In genomic region chr19:48321622-48322591, GRCh38 we compare ENCODE assay signal across 8 cellular contexts. TPM values are rescaled to one million over a fixed set of nuclear protein-coding genes. Genes with fewer than 3 reads are reported as not detected.
DNase-seq lines count a peak whose midpoint lies in the region; ATAC-seq, FAIRE-seq and TF ChIP-seq lines count a peak whose summit lies in the region.

No MANE protein-coding gene starts in this region.

- H3K9me3 Mint-ChIP-seq in activated T-helper 17 cell treated with anti-CD3 and anti-CD28 coated beads, Interleukin-2, amount 50 U/mL, for 72 hours: no peaks in the 10 kb centered on the region
- no peaks in the 10 kb centered on the region for H3K9me3 Mint-ChIP-seq in natural killer cell treated with Interleukin-12 subunit alpha and Interleukin-12 subunit beta and Interleukin-15 and Interleukin-18, amount 100 ng/mL, for 72 hours

- H3K27me3 Mint-ChIP-seq in activated T-helper 17 cell treated with anti-CD3 and anti-CD28 coated beads, Interleukin-2, amount 50 U/mL, for 72 hours: no peaks in the 10 kb centered on the region
- H3K27me3 Mint-ChIP-seq in natural killer cell treated with Interleukin-12 subunit alpha and Interleukin-12 subunit beta and Interleukin-15 and Interleukin-18, amount 100 ng/mL, for 72 hours: no peaks in the 10 kb centered on the region

- H3K4me3 ChIP-seq in LNCaP clone FGC (ENCODE audit: low read depth, low read length) (peak overlapping the region; percentile 57), fibroblast of mammary gland (ENCODE audit: control insufficient read depth, low read depth, low read length) (peak overlapping the region; percentile 46)

- H3K4me3 Mint-ChIP-seq in activated T-helper 17 cell treated with anti-CD3 and anti-CD28 coated beads, Interleukin-2, amount 50 U/mL, for 72 hours: peak overlapping the region; percentile 91
- H3K4me3 Mint-ChIP-seq in natural killer cell treated with Interleukin-12 subunit alpha and Interleukin-12 subunit beta and Interleukin-15 and Interleukin-18, amount 100 ng/mL, for 72 hours: peak overlapping the region; percentile 91

- peaks cover 20% of the 10 kb centered on the region for H3K4me1 Mint-ChIP-seq in activated T-helper 17 cell treated with anti-CD3 and anti-CD28 coated beads, Interleukin-2, amount 50 U/mL, for 72 hours
- peaks cover 42 to 57% of the 10 kb centered on the region in 2 donors for H3K4me1 Mint-ChIP-seq in natural killer cell treated with Interleukin-12 subunit alpha and Interleukin-12 subunit beta and Interleukin-15 and Interleukin-18, amount 100 ng/mL, for 72 hours (ENCODE audit: low read depth in 2 of 2)

- H3K27ac Mint-ChIP-seq in activated T-helper 17 cell treated with anti-CD3 and anti-CD28 coated beads, Interleukin-2, amount 50 U/mL, for 72 hours: peak overlapping the region; percentile 99
- H3K27ac Mint-ChIP-seq in natural killer cell treated with Interleukin-12 subunit alpha and Interleukin-12 subunit beta and Interleukin-15 and Interleukin-18, amount 100 ng/mL, for 72 hours: peak overlapping the region; percentile 96 to 97

- DNase-seq in ELF-1 (ENCODE audit: low read depth, low spot score): peak; percentile 97
- peak; percentile 75 for DNase-seq in H54 (ENCODE audit: insufficient read length, low spot score)
- peak; percentile 74 for DNase-seq in LNCaP clone FGC (ENCODE audit: low read depth)
- peak; percentile 98 for DNase-seq in RPMI7951 (ENCODE audit: low read depth)
- DNase-seq in fibroblast of mammary gland (ENCODE audit: low read depth): peak; percentile 98
- DNase-seq in natural killer cell treated with Interleukin-12 subunit alpha and Interleukin-12 subunit beta and Interleukin-15 and Interleukin-18, amount 100 ng/mL, for 72 hours (ENCODE audit: low spot score): peak; percentile 100
- DNase-seq in stimulated activated naive CD4-positive, alpha-beta T cell (lab: John Stamatoyannopoulos, UW): peak; percentile 97 to 100 (median 99)

- TF ChIP-seq CTCF in LNCaP clone FGC (IDR thresholded peaks at IDR 0.05; ENCODE audit: control insufficient read depth, extremely low read depth, insufficient read depth) (no peak), fibroblast of mammary gland (conservative IDR thresholded peaks at IDR 0.05; ENCODE audit: control insufficient read depth, insufficient read depth, low read depth, low read length) (no peak)

- peak; percentile 66 for ATAC-seq in activated T-helper 17 cell treated with anti-CD3 and anti-CD28 coated beads, Interleukin-2, amount 50 U/mL, for 72 hours (replicated peaks)
- ATAC-seq in natural killer cell treated with Interleukin-12 subunit alpha and Interleukin-12 subunit beta and Interleukin-15 and Interleukin-18, amount 100 ng/mL, for 72 hours: peak; percentile 90 to 91

- peak; percentile 50 for FAIRE-seq in H54 (lab: Jason Lieb, UNC)

- no peak; the same call in 1 of the 2 replicates for TF ChIP-seq POLR2A in H54 (IDR thresholded peaks at IDR 0.05; ENCODE audit: low read depth, low read length)

- peaks cover 30% of the 10 kb centered on the region for H3K36me3 Mint-ChIP-seq in activated T-helper 17 cell treated with anti-CD3 and anti-CD28 coated beads, Interleukin-2, amount 50 U/mL, for 72 hours (ENCODE audit: low read depth)
- H3K36me3 Mint-ChIP-seq in natural killer cell treated with Interleukin-12 subunit alpha and Interleukin-12 subunit beta and Interleukin-15 and Interleukin-18, amount 100 ng/mL, for 72 hours: no peaks in the 10 kb centered on the region

RNA-seq across cellular contexts. Expression of gene EMP3, which starts 3.4 kb away (rescaled TPM):
- 246 and 286 TPM in 2 replicates for total RNA-seq in RPMI7951 (2014; rRNA removed; shearing (Covaris generic))
- total RNA-seq in activated T-helper 17 cell treated with anti-CD3 and anti-CD28 coated beads, Interleukin-2, amount 50 U/mL, for 72 hours: 100 to 1,000 TPM; 190 to 192 TPM
- total RNA-seq in natural killer cell treated with Interleukin-12 subunit alpha and Interleukin-12 subunit beta and Interleukin-15 and Interleukin-18, amount 100 ng/mL, for 72 hours: 100 to 1,000 TPM in 1 of 2 donors, 10 to 100 TPM in 1; 99.4 to 157 TPM

RNA-seq across cellular contexts. Expression of gene TMEM143, which starts 41.8 kb away (rescaled TPM):
- 4.4 and 6.4 TPM in 2 replicates for total RNA-seq in RPMI7951 (2014; rRNA removed; shearing (Covaris generic))
- 10 to 100 TPM; 20.5 to 33.7 TPM for total RNA-seq in activated T-helper 17 cell treated with anti-CD3 and anti-CD28 coated beads, Interleukin-2, amount 50 U/mL, for 72 hours
- total RNA-seq in natural killer cell treated with Interleukin-12 subunit alpha and Interleukin-12 subunit beta and Interleukin-15 and Interleukin-18, amount 100 ng/mL, for 72 hours: 10 to 100 TPM in 1 of 2 donors, 1 to 10 TPM in 1; 6.9 to 25.5 TPM

RNA-seq across cellular contexts. Expression of gene SYNGR4, which starts 42.3 kb away (rescaled TPM):
- total RNA-seq in RPMI7951 (2014; rRNA removed; shearing (Covaris generic)): not detected in 2 replicates
- total RNA-seq in activated T-helper 17 cell treated with anti-CD3 and anti-CD28 coated beads, Interleukin-2, amount 50 U/mL, for 72 hours: not detected
- under 1 TPM in 1 of 2 donors, not detected in 1; 0.45 TPM for total RNA-seq in natural killer cell treated with Interleukin-12 subunit alpha and Interleukin-12 subunit beta and Interleukin-15 and Interleukin-18, amount 100 ng/mL, for 72 hours

RNA-seq across cellular contexts. Expression of gene ZNF114, which starts 52.0 kb away (rescaled TPM):
- total RNA-seq in RPMI7951 (2014; rRNA removed; shearing (Covaris generic)): 0.24 and 0.49 TPM in 2 replicates
- 1 to 10 TPM in 1 of 2 donors, not detected in 1; 1.4 TPM for total RNA-seq in activated T-helper 17 cell treated with anti-CD3 and anti-CD28 coated beads, Interleukin-2, amount 50 U/mL, for 72 hours
- total RNA-seq in natural killer cell treated with Interleukin-12 subunit alpha and Interleukin-12 subunit beta and Interleukin-15 and Interleukin-18, amount 100 ng/mL, for 72 hours: under 1 TPM in 1 of 2 donors, not detected in 1; 0.64 TPM

Comparison
In these comparisons a context has a peak if more than half of its experiments do, and no peak if none do; other contexts are left out.
1. Peak in every context shown above with its lines: DNase-seq, ATAC-seq and H3K4me3 ChIP-seq.